ENCODE assay signal across 19 cellular contexts in the genomic region with DNA sequence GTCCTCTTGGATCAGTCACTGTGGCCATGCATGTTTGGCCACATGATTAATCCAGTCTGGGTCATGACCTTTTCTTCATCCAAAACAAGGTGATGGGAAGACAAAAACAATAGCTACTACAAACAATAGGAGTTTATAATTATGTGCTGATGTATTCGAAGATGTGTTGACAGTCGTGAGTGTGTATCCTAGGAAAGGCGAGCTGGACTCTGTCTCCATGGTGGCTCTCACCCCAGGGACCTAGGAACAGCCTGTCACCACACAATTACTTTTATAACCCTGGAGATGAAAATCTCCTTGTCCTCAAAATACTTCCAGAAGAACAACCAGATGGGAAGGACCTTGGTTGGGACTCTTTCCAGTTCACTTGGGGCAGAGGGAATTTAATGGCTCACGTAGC. TPM values are rescaled to one million over a fixed set of nuclear protein-coding genes. Genes with fewer than 3 reads are reported as not detected.
"Had no signal": no experiment of that assay in that cellular context is flagged by ENCODE, and none has a peak within 500 bp of the region (broad histone marks: within the 10 kb centered on the region; RNA-seq: fewer than 3 reads in every experiment).

No MANE protein-coding gene starts in this region.

- DNase-seq: effector CD4-positive, alpha-beta T cell; endodermal cell; kidney; left colon; mesendoderm; naive thymus-derived CD4-positive, alpha-beta T cell; nephron progenitor cell; small intestine; stimulated activated CD4-positive, alpha-beta T cell treated with anti-CD3 and anti-CD28 coated beads, Interleukin-2, amount 100 ng/mL, for 48 hours; stimulated activated naive CD4-positive, alpha-beta T cell treated with Interleukin-2 at 50 U/mL for 16 hours; trophoblast cell had no signal

- H3K36me3 ChIP-seq: prostate gland had no signal

- H2AFZ ChIP-seq: parathyroid adenoma had no signal

- FAIRE-seq: kidney, small intestine had no signal

- ATAC-seq: esophagus mucosa; left colon; naive thymus-derived CD4-positive, alpha-beta T cell had no signal

- H3K79me2 ChIP-seq: parathyroid adenoma had no signal

- H3K4me1 ChIP-seq: parathyroid adenoma, prostate gland had no signal

- H3K9me3 ChIP-seq: prostate gland had no signal

- H3K9ac ChIP-seq: parathyroid adenoma had no signal

- H3K27ac ChIP-seq: coronary artery, parathyroid adenoma, prostate gland had no signal

- H3K4me3 ChIP-seq: coronary artery, prostate gland had no signal

RNA-seq across cellular contexts. Expression of a gene that starts 44.1 kb away (rescaled TPM):
- total RNA-seq: chondrocyte; dermis microvascular lymphatic vessel endothelial cell; kidney; lung microvascular endothelial cell; naive thymus-derived CD4-positive, alpha-beta T cell; omental fat pad had no signal
- polyA plus RNA-seq: naive thymus-derived CD4-positive, alpha-beta T cell had no signal
